In genomic region chr13:60221581-60221980, GRCh38 we compare ENCODE assay signal across 8 cellular contexts. TPM values are rescaled to one million over a fixed set of nuclear protein-coding genes. Genes with fewer than 3 reads are reported as not detected.
"Had no signal": no experiment of that assay in that cellular context is flagged by ENCODE, and none has a peak within 500 bp of the region (broad histone marks: within the 10 kb centered on the region; RNA-seq: fewer than 3 reads in every experiment).

No MANE protein-coding gene starts in this region.

- H3K36me3 Mint-ChIP-seq: IgD-negative memory B cell had no signal

- H3K4me2 ChIP-seq: KMS-11 had no signal

- H3K4me3 Mint-ChIP-seq: IgD-negative memory B cell had no signal

- H3K27ac ChIP-seq: HL-60, KMS-11 had no signal

- ATAC-seq: HepG2, K562 had no signal

- H3K27ac Mint-ChIP-seq: IgD-negative memory B cell had no signal

- DNase-seq: IMR-90, KBM-7, KG1 had no signal

- H3K4me3 ChIP-seq: K562 had no signal

RNA-seq across cellular contexts. Expression of gene DIAPH3, which starts 57.9 kb away (rescaled TPM):
- polyA plus RNA-seq: IgD-negative memory B cell had no signal
